Comparison of ENCODE assay signal across 8 cellular contexts in the genomic region with DNA sequence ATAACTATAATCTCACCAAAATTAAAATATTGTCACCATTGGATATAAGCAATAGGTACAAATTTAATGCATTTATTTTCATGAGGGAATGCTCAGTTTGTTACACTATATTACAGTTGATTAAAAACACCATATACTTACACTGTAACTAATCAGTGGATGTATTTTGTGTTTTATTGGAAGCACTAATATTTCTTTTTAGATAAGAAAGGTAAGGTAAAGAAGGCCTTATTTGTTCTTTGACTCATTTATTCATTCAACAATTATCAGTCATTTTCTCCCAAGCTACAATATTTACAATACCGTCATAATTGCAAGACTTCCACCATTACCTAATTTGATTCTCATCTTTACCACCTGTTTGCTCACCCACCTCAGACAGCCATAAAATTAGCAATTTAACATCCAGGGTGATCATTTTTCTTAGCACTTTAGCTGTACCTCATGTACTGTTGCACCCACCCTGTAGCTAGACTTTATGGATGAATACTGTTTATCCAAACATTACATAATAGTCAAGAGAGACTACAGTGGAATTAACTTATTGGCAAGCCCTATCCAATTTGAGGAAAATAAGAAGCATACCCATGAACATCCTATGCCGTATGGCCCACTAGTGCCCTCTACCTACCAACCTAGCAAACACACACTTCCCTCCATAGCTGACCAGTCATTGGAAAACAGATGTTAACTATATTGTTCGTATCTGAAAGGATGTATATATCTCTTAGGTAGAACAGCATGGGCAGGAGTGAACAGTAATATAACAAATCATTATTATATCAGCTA.
A peak's percentile ranks its signal among the peaks of the same experiment; 100 is the strongest.
DNase-seq lines count a peak whose midpoint lies in the region; ATAC-seq, FAIRE-seq and TF ChIP-seq lines count a peak whose summit lies in the region.

No MANE protein-coding gene starts in this region.

- CTCF ChIA-PET in Panc1 (lab: Charles Lee), result interaction anchor here (0.6 to 1.0 kb wide), 3 partner anchors 92 to 110 kb away, joined by 3 to 11 read pairs (median 3); no protein-coding TSS in a partner anchor

- DNase-seq in AG20443 (ENCODE audit: low spot score) (peak; percentile 16), HAP-1 (ENCODE audit: low spot score in 2 of 2) (peak; percentile 25 to 40), Panc1 (ENCODE audit: low read depth, low spot score) (no peak), foreskin fibroblast (peak; percentile 8 to 49), frontal cortex (ENCODE audit: low spot score in 2 of 2) (no peak)

- in situ Hi-C loops in HAP-1 (cut with MboI; ENCODE audit: low sequenced_read_pairs) (no loop called here), Panc1 (cut with HindIII; ENCODE audit: low pct_unique_long_range_greater_than_20kb, low sequenced_read_pairs) (no loop called here)

- BruUV-seq in Panc1 (replicated peaks; lab: Mats Ljungman, UMichigan), result no TSS peak

- H3K4me1 ChIP-seq in HAP-1, result no peaks in the 10 kb centered on the region
- no peaks in the 10 kb centered on the region for H3K4me1 ChIP-seq in Panc1 (ENCODE audit: control insufficient read depth, insufficient read depth, low read length)

- TF ChIP-seq CTCF in Panc1 (IDR thresholded peaks at IDR 0.05) (peak; percentile 62; the same call in 1 of the 2 replicates), foreskin fibroblast (IDR thresholded peaks at IDR 0.05; ENCODE audit: low read depth, low read length) (peak; percentile 53)

- no peaks in the 10 kb centered on the region for H3K27me3 ChIP-seq in HAP-1 (ENCODE audit: low read depth)
- H3K27me3 ChIP-seq in Panc1 (ENCODE audit: control insufficient read depth, insufficient read depth, low read length), result no peaks in the 10 kb centered on the region

- POLR2A ChIA-PET in Panc1 (lab: Charles Lee), result no interaction called here

- no peaks in the 10 kb centered on the region for H3K9me3 ChIP-seq in HAP-1
- H3K9me3 ChIP-seq in Panc1 (ENCODE audit: control insufficient read depth, insufficient read depth, low read depth, low read length), result no peaks in the 10 kb centered on the region

- intact Hi-C loops in Panc1 (cut with micrococcal nuclease; ENCODE audit: unreplicated experiment), result no loop called here

- H3K4me3 ChIP-seq in HAP-1 (no peak overlapping the region), Panc1 (ENCODE audit: low read depth in 2 of 2, low read length in 2 of 2) (no peak overlapping the region), foreskin fibroblast (ENCODE audit: low read depth in 1 of 2, low read length in 2 of 2) (no peak overlapping the region)

- no peak overlapping the region for H3K27ac ChIP-seq in Panc1 (ENCODE audit: low read length)

- no peak for FAIRE-seq in frontal cortex (lab: Jason Lieb, UNC)

- H3K36me3 ChIP-seq in HAP-1 (replicated peaks), result no peaks in the 10 kb centered on the region
- no peaks in the 10 kb centered on the region for H3K36me3 ChIP-seq in Panc1 (ENCODE audit: control insufficient read depth, insufficient read depth, low read length)

- no peak for ATAC-seq in Panc1
- ATAC-seq in HG03280 (IDR thresholded peaks at IDR 0.05; ENCODE audit: unreplicated experiment), result no peak
- no peak for ATAC-seq in GM19351 (IDR thresholded peaks at IDR 0.05; ENCODE audit: unreplicated experiment)
- no peak for ATAC-seq in GM18511 (IDR thresholded peaks at IDR 0.05; ENCODE audit: unreplicated experiment)

Comparison
In these comparisons a context has a peak if more than half of its experiments do, and no peak if none do; other contexts are left out.
1. DNase-seq: peak in AG20443 (single experiment), HAP-1 (2 of 2) and foreskin fibroblast (2 of 2); none in Panc1 (single experiment) and frontal cortex (0 of 2).